ENCODE assay signal across 27 cellular contexts in the genomic region with DNA sequence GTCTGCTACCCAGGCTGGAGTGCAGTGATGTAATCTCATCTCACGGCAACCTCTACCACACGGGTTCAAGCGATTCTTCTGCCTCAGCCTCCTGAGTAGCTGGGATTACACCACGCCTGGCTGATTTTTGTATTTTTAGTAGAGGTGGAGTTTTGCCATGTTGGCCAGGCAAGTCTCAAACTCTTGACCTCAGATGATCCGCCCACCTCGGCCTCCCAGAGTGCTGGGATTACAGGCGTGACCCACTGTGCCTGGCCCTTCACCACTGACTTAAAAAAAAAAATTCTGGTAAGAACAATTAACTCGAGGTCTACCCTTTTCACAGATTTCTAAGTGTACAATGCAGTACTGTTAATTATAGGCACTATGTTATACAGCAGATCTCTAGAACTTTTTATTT.
"Had no signal": no experiment of that assay in that cellular context is flagged by ENCODE, and none has a peak within 500 bp of the region (broad histone marks: within the 10 kb centered on the region; RNA-seq: fewer than 3 reads in every experiment).

No MANE protein-coding gene starts in this region.

- H3K4me3 Mint-ChIP-seq: activated B cell treated with CpG ODN at 0.5 μM for 24 hours; activated CD8-positive, alpha-beta T cell treated with anti-CD3 and anti-CD28 coated beads for 36 hours; activated T-cell treated with anti-CD3 and anti-CD28 coated beads, Interleukin-2, amount 50 U/mL, for 4 hours; activated T-helper 17 cell treated with anti-CD3 and anti-CD28 coated beads, Interleukin-2, amount 50 U/mL, for 72 hours; effector memory CD8-positive, alpha-beta T cell; mesothelial cell of epicardium; naive B cell; T-helper 1 cell treated with Interleukin-12 subunit alpha and Interleukin-12 subunit beta and Interleukin-4 antibody, amounts not matched to agents 30 μg/mL and 1 μg/mL, for 36 hours had no signal

- H3K27ac Mint-ChIP-seq: activated B cell treated with CpG ODN at 0.5 μM for 24 hours; activated CD8-positive, alpha-beta T cell treated with anti-CD3 and anti-CD28 coated beads for 36 hours; activated T-helper 17 cell treated with anti-CD3 and anti-CD28 coated beads, Interleukin-2, amount 50 U/mL, for 72 hours; effector memory CD8-positive, alpha-beta T cell; mesothelial cell of epicardium; T-helper 1 cell treated with Interleukin-12 subunit alpha and Interleukin-12 subunit beta and Interleukin-4 antibody, amounts not matched to agents 30 μg/mL and 1 μg/mL, for 36 hours had no signal

- DNase-seq: activated B cell treated with CpG ODN at 0.5 μM for 24 hours; activated CD4-positive, alpha-beta T cell treated with anti-CD3 and anti-CD28 coated beads, Interleukin-2, amount 50 U/mL, for 1 hour; activated CD8-positive, alpha-beta T cell treated with anti-CD3 and anti-CD28 coated beads for 36 hours; activated gamma-delta T cell treated with Interleukin-2 at 50 U/mL for 16 hours; activated naive CD4-positive, alpha-beta T cell treated with anti-CD3 and anti-CD28 coated beads, Interleukin-2, amount 50 U/mL, for 16 hours; activated T-cell treated with anti-CD3 and anti-CD28 coated beads, Interleukin-2, amount 50 U/mL, for 4 hours; amniotic stem cell; brain microvascular endothelial cell; cortex of kidney; effector memory CD8-positive, alpha-beta T cell; erythroblast; head of caudate nucleus; hippocampal formation; kidney; left colon; naive B cell; nucleus accumbens; pancreas; stimulated activated CD4-positive, alpha-beta T cell treated with anti-CD3 and anti-CD28 coated beads, Interleukin-2, amount 100 ng/mL, for 48 hours; stimulated activated naive CD4-positive, alpha-beta T cell treated with Interleukin-2 at 50 U/mL for 16 hours; T-helper 9 cell; upper lobe of right lung had no signal

- H3K36me3 ChIP-seq: brain microvascular endothelial cell, pancreas, prostate gland, thoracic aorta, upper lobe of right lung had no signal

- H3K27ac ChIP-seq: brain microvascular endothelial cell, pancreas, prostate gland, thoracic aorta, upper lobe of right lung had no signal

- H3K4me3 ChIP-seq: pancreas, prostate gland, thoracic aorta, upper lobe of right lung had no signal

- ATAC-seq: activated CD8-positive, alpha-beta T cell treated with anti-CD3 and anti-CD28 coated beads for 36 hours; activated T-cell treated with anti-CD3 and anti-CD28 coated beads, Interleukin-2, amount 50 U/mL, for 4 hours; activated T-helper 17 cell treated with anti-CD3 and anti-CD28 coated beads, Interleukin-2, amount 50 U/mL, for 72 hours; effector memory CD8-positive, alpha-beta T cell; left colon; pancreas; upper lobe of right lung had no signal

- H3K36me3 Mint-ChIP-seq: mesothelial cell of epicardium had no signal

- H3K9me3 Mint-ChIP-seq: activated CD8-positive, alpha-beta T cell treated with anti-CD3 and anti-CD28 coated beads for 36 hours; activated T-cell treated with anti-CD3 and anti-CD28 coated beads, Interleukin-2, amount 50 U/mL, for 4 hours had no signal

- H3K27me3 Mint-ChIP-seq: activated B cell treated with CpG ODN at 0.5 μM for 24 hours had no signal

- H3K9me3 ChIP-seq: pancreas, prostate gland, thoracic aorta, upper lobe of right lung had no signal

- H3K4me1 ChIP-seq: pancreas had no signal

- H3K27me3 ChIP-seq: brain microvascular endothelial cell, pancreas, upper lobe of right lung had no signal
